In genomic region chr15:31392761-31393401, GRCh38 we compare ENCODE assay signal across 8 cellular contexts.
A peak's percentile ranks its signal among the peaks of the same experiment; 100 is the strongest.
DNase-seq lines count a peak whose midpoint lies in the region; ATAC-seq and TF ChIP-seq lines count a peak whose summit lies in the region.

No MANE protein-coding gene starts in this region.

- H2AFZ ChIP-seq in GM23248 = peak overlapping the region; percentile 81

- H3K27me3 Mint-ChIP-seq in progenitor cell of endocrine pancreas = peaks cover 53% of the 10 kb centered on the region

- H3K36me3 ChIP-seq in GM23248 (ENCODE audit: low read depth) (no peaks in the 10 kb centered on the region), RWPE2 (ENCODE audit: low read depth) (no peaks in the 10 kb centered on the region)

- H3K27me3 ChIP-seq in GM23248 (replicated peaks; ENCODE audit: insufficient read depth) (no peaks in the 10 kb centered on the region), RWPE2 (ENCODE audit: insufficient read depth, poor library complexity, severe bottlenecking) (no peaks in the 10 kb centered on the region)

- TF ChIP-seq CTCF in GM12865 (IDR thresholded peaks at IDR 0.05; ENCODE audit: insufficient read depth, low read depth, low read length, missing control alignments) (no peak), RWPE2 (IDR thresholded peaks at IDR 0.05; ENCODE audit: poor library complexity, severe bottlenecking) (no peak), fibroblast of mammary gland (conservative IDR thresholded peaks at IDR 0.05; ENCODE audit: control insufficient read depth, insufficient read depth, low read depth, low read length) (no peak), progenitor cell of endocrine pancreas (IDR thresholded peaks at IDR 0.05; ENCODE audit: unreplicated experiment) (no peak)

- 0 out of 3 replicates have a peak, but pooled peaks have one; percentile 2 for ATAC-seq in RWPE2 (ENCODE audit: low read depth)

- H3K4me3 Mint-ChIP-seq in progenitor cell of endocrine pancreas (ENCODE audit: low read depth) = peak overlapping the region; percentile 63

- H3K9me2 ChIP-seq in GM23248 (ENCODE audit: insufficient read depth) = no peaks in the 10 kb centered on the region

- in situ Hi-C loops in GM23248 (cut with MboI) = no loop called here

- peak overlapping the region; percentile 92 for H3K9ac ChIP-seq in GM23248

- no peak for DNase-seq in GM12865 (ENCODE audit: low read depth)
- DNase-seq in GM23248 = peak; percentile 41
- DNase-seq in RWPE2 (ENCODE audit: low spot score) = no peak
- no peak for DNase-seq in fibroblast of mammary gland (ENCODE audit: low read depth)
- no peak for DNase-seq in progenitor cell of endocrine pancreas (ENCODE audit: low spot score, unreplicated experiment)
- DNase-seq in putamen (ENCODE audit: low spot score) = no peak
- DNase-seq in activated CD4-positive, CD25-positive, alpha-beta regulatory T cell (lab: John Stamatoyannopoulos, UW) = no peak
- DNase-seq in activated gamma-delta T cell (lab: John Stamatoyannopoulos, UW) = no peak

- H3K9me3 Mint-ChIP-seq in progenitor cell of endocrine pancreas (ENCODE audit: low read depth) = peaks cover 7% of the 10 kb centered on the region

- H3K27ac ChIP-seq in GM23248 = no peak overlapping the region
- H3K27ac ChIP-seq in RWPE2 (ENCODE audit: poor library complexity, severe bottlenecking) = no peak overlapping the region

- H3K27ac Mint-ChIP-seq in progenitor cell of endocrine pancreas = no peak overlapping the region

- H4K20me1 ChIP-seq in GM23248 (ENCODE audit: insufficient read depth) = no peaks in the 10 kb centered on the region

- peak overlapping the region; percentile 91 for H3K4me2 ChIP-seq in GM23248 (ENCODE audit: unreplicated experiment)

- H3K9me3 ChIP-seq in GM23248 (ENCODE audit: low read depth) (no peaks in the 10 kb centered on the region), RWPE2 (ENCODE audit: severe bottlenecking) (no peaks in the 10 kb centered on the region)

- peaks cover 34% of the 10 kb centered on the region for H3F3A ChIP-seq in GM23248 (ENCODE audit: insufficient read depth)

- H3K36me3 Mint-ChIP-seq in progenitor cell of endocrine pancreas (ENCODE audit: insufficient read depth) = peaks cover 2% of the 10 kb centered on the region

- peaks cover 16% of the 10 kb centered on the region for H3K4me1 ChIP-seq in GM23248 (ENCODE audit: insufficient read depth)
- peaks cover 15% of the 10 kb centered on the region for H3K4me1 ChIP-seq in RWPE2 (ENCODE audit: insufficient read depth, poor library complexity, severe bottlenecking)

- H3K4me3 ChIP-seq in GM12865 (ENCODE audit: low read depth, low read length) (peak overlapping the region; percentile 90), GM23248 (peak overlapping the region; percentile 81; the same call in 1 of the 2 replicates), RWPE2 (ENCODE audit: severe bottlenecking) (peak overlapping the region; percentile 49), fibroblast of mammary gland (ENCODE audit: control insufficient read depth, low read depth, low read length) (peak overlapping the region; percentile 69)

- peaks cover 13% of the 10 kb centered on the region for H3K4me1 Mint-ChIP-seq in progenitor cell of endocrine pancreas (ENCODE audit: low read depth)

- WGBS in GM23248 (ENCODE audit: low coverage in 1 of 2, low lambda C conversion rate in 2 of 2, missing lambda C conversion rate in 2 of 2), 2 experiments = 17 to 32% methylated on average over 20 to 26 of the region's 43 CpGs

- H3K79me2 ChIP-seq in GM23248 (ENCODE audit: insufficient read depth) = no peaks in the 10 kb centered on the region
